8 cellular contexts compared by ENCODE assay signal in the genomic region with DNA sequence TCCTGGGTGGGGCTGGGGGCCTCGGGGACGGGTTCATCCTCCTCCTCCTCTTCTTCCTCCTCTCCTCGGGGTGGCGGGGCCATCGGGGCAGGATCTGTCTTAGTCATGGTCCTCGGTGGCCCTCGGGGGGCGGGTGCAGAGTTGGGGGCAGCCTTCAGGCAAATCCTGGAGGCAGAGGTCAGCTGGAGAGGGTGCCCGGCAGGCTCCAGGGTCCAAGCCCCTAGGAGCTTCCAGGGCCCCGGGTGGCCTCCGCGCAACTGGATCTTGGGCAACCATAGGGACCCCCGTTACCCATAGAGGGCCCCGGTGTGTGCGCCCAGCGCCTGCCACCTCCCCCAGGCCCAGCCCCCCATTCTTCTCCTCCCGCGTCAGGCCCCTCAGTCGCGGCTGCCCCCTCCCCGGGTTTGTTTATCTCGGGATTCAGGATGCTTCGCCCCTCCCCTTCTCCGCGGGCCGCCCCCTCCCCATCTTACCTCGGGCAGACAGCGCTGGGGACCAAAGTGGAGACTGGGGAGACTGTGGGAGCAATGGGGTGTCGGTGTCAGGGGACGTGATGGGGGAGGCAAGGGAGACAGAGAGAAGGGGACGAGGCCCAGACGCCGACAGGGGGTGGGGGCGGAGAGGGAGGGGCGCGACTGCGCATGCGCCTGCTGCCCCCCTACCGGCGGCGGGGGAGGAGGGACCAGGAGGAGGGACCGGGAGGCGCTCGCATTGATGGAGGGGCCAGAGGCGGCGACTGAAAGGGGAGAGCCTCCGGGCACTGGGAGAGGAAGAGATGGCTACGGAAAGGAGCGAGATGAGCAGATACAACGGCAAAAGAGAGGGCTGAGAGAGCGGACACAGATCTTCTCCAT. TPM values are rescaled to one million over a fixed set of nuclear protein-coding genes. Genes with fewer than 3 reads are reported as not detected.
DNase-seq lines count a peak whose midpoint lies in the region; ATAC-seq and TF ChIP-seq lines count a peak whose summit lies in the region.

A gene with protein sequence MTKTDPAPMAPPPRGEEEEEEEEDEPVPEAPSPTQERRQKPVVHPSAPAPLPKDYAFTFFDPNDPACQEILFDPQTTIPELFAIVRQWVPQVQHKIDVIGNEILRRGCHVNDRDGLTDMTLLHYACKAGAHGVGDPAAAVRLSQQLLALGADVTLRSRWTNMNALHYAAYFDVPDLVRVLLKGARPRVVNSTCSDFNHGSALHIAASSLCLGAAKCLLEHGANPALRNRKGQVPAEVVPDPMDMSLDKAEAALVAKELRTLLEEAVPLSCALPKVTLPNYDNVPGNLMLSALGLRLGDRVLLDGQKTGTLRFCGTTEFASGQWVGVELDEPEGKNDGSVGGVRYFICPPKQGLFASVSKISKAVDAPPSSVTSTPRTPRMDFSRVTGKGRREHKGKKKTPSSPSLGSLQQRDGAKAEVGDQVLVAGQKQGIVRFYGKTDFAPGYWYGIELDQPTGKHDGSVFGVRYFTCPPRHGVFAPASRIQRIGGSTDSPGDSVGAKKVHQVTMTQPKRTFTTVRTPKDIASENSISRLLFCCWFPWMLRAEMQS (minus strand): TSS at position 623 of the 854 bp plus-strand sequence. CDS start 516 bp downstream, at position 107.

- H3K27ac Mint-ChIP-seq in T-helper 1 cell treated with Interleukin-12 subunit alpha and Interleukin-12 subunit beta and Interleukin-4 antibody, amounts not matched to agents 30 μg/mL and 1 μg/mL, for 36 hours: no peak within 1 kb of the TSS
- peak within 1 kb of the TSS; percentile 73 for H3K27ac Mint-ChIP-seq in chondrocyte (ENCODE audit: unreplicated experiment)

- no peaks in the 10 kb centered on the region for H3K27me3 ChIP-seq in PC-9 (ENCODE audit: insufficient read depth, low read depth)

- H3F3A ChIP-seq in PC-9 (ENCODE audit: insufficient read depth, low read depth): no peaks in the 10 kb centered on the region

- POLR2A ChIA-PET in PC-9 (lab: Charles Lee; ENCODE audit: unreplicated experiment): no interaction called here

- H3K27ac ChIP-seq in skin epidermis (peak within 1 kb of the TSS in 13 of 21 experiments; percentile 5 to 70 (median 56)), PC-9 (no peak within 1 kb of the TSS)

- H3K4me2 ChIP-seq in PC-9: no peak within 1 kb of the TSS

- peaks cover 16% of the 10 kb centered on the region for H3K36me3 Mint-ChIP-seq in T-helper 1 cell treated with Interleukin-12 subunit alpha and Interleukin-12 subunit beta and Interleukin-4 antibody, amounts not matched to agents 30 μg/mL and 1 μg/mL, for 36 hours (ENCODE audit: low read depth)
- H3K36me3 Mint-ChIP-seq in chondrocyte (ENCODE audit: low read depth): peaks cover 6% of the 10 kb centered on the region

- no peaks in the 10 kb centered on the region for H3K27me3 Mint-ChIP-seq in T-helper 1 cell treated with Interleukin-12 subunit alpha and Interleukin-12 subunit beta and Interleukin-4 antibody, amounts not matched to agents 30 μg/mL and 1 μg/mL, for 36 hours (ENCODE audit: low read depth)
- H3K27me3 Mint-ChIP-seq in chondrocyte (ENCODE audit: low read depth): no peaks in the 10 kb centered on the region

- BruUV-seq in PC-9 (replicated peaks; lab: Mats Ljungman, UMichigan): no TSS peak

- H2AFZ ChIP-seq in PC-9: no peak within 1 kb of the TSS

- H3K9me3 ChIP-seq in PC-9 (ENCODE audit: insufficient read depth, low read depth): no peaks in the 10 kb centered on the region

- CTCF ChIA-PET in PC-9 (lab: Charles Lee): no interaction called here

- peak within 1 kb of the TSS; percentile 65 for H3K4me3 Mint-ChIP-seq in T-helper 1 cell treated with Interleukin-12 subunit alpha and Interleukin-12 subunit beta and Interleukin-4 antibody, amounts not matched to agents 30 μg/mL and 1 μg/mL, for 36 hours
- peak within 1 kb of the TSS; percentile 80 for H3K4me3 Mint-ChIP-seq in chondrocyte (ENCODE audit: unreplicated experiment)

- H3K79me2 ChIP-seq in PC-9 (ENCODE audit: low read depth): no peaks in the 10 kb centered on the region

- H3K4me1 Mint-ChIP-seq in T-helper 1 cell treated with Interleukin-12 subunit alpha and Interleukin-12 subunit beta and Interleukin-4 antibody, amounts not matched to agents 30 μg/mL and 1 μg/mL, for 36 hours (ENCODE audit: low read depth): peaks cover 20% of the 10 kb centered on the region
- H3K4me1 Mint-ChIP-seq in chondrocyte (ENCODE audit: low read depth): peaks cover 20% of the 10 kb centered on the region

- ATAC-seq in HG03457 (IDR thresholded peaks at IDR 0.05; ENCODE audit: unreplicated experiment): no peak

- intact Hi-C loops in PC-9 (cut with micrococcal nuclease; ENCODE audit: unreplicated experiment): no loop called here

- TF ChIP-seq CTCF in chondrocyte (IDR thresholded peaks at IDR 0.05) (peak; percentile 42), PC-9 (conservative IDR thresholded peaks at IDR 0.05) (no peak)

- DNase-seq in activated effector memory CD4-positive, alpha-beta T cell treated with anti-CD3 and anti-CD28 coated beads, Interleukin-2, amount 50 U/mL, for 16 hours: peak; percentile 83
- DNase-seq in activated effector memory CD4-positive, alpha-beta T cell treated with Interleukin-2 at 50 U/mL for 16 hours: no peak
- DNase-seq in chondrocyte (ENCODE audit: low spot score): no peak
- peak; percentile 87 for DNase-seq in islet precursor cell
- DNase-seq in PC-9: no peak

- H3K9me3 Mint-ChIP-seq in T-helper 1 cell treated with Interleukin-12 subunit alpha and Interleukin-12 subunit beta and Interleukin-4 antibody, amounts not matched to agents 30 μg/mL and 1 μg/mL, for 36 hours: no peaks in the 10 kb centered on the region
- no peaks in the 10 kb centered on the region for H3K9me3 Mint-ChIP-seq in chondrocyte (ENCODE audit: low read depth)

- H3K4me3 ChIP-seq in skin epidermis: peak within 1 kb of the TSS; percentile 33 to 55 (median 39)
- no peak within 1 kb of the TSS for H3K4me3 ChIP-seq in PC-9

- H4K20me1 ChIP-seq in PC-9 (ENCODE audit: insufficient read depth): no peaks in the 10 kb centered on the region

- H3K9me2 ChIP-seq in PC-9 (ENCODE audit: insufficient read depth): no peaks in the 10 kb centered on the region

- H3K36me3 ChIP-seq in PC-9 (ENCODE audit: low read depth): no peaks in the 10 kb centered on the region

- H3K4me1 ChIP-seq in PC-9 (replicated peaks; ENCODE audit: insufficient read depth): no peaks in the 10 kb centered on the region

RNA-seq across cellular contexts. Expression of the gene that starts here (rescaled TPM):
- 51.2 to 59.0 TPM (median 53.8 TPM) in 3 replicates for total RNA-seq in chondrocyte
- 4.2 and 5.0 TPM in 2 replicates for total RNA-seq in PC-9 (2021)

Comparison
In these comparisons a context has a peak if more than half of its experiments do, and no peak if none do; other contexts are left out.
1. DNase-seq: peak in activated effector memory CD4-positive, alpha-beta T cell treated with anti-CD3 and anti-CD28 coated beads, Interleukin-2, amount 50 U/mL, for 16 hours (single experiment) and islet precursor cell (single experiment); none in activated effector memory CD4-positive, alpha-beta T cell treated with Interleukin-2 at 50 U/mL for 16 hours (single experiment), chondrocyte (single experiment) and PC-9 (0 of 2).